In genomic region chr16:14285542-14286380, GRCh38 we compare ENCODE assay signal across 8 cellular contexts.
DNase-seq lines count a peak whose midpoint lies in the region; ATAC-seq and TF ChIP-seq lines count a peak whose summit lies in the region.

No MANE protein-coding gene starts in this region.

- no peaks in the 10 kb centered on the region for H4K20me1 ChIP-seq in OCI-LY1 (ENCODE audit: insufficient read depth, low read length)

- H3K27ac ChIP-seq in OCI-LY1 (ENCODE audit: low read depth, low read length, poor library complexity, severe bottlenecking) = peak overlapping the region; percentile 71

- H3K9me3 ChIP-seq in OCI-LY1 (ENCODE audit: low read length) = peaks cover 15% of the 10 kb centered on the region
- H3K9me3 ChIP-seq in mononuclear cell (ENCODE audit: low read depth, low read length) = peaks cover 12% of the 10 kb centered on the region

- H3K27me3 ChIP-seq in OCI-LY1 (ENCODE audit: insufficient read depth, low read length) = no peaks in the 10 kb centered on the region
- no peaks in the 10 kb centered on the region for H3K27me3 ChIP-seq in mononuclear cell (ENCODE audit: insufficient read depth, low read length)

- no peaks in the 10 kb centered on the region for H3K9me2 ChIP-seq in OCI-LY1 (ENCODE audit: low read depth, low read length)

- TF ChIP-seq CTCF in OCI-LY1 (IDR thresholded peaks at IDR 0.05; ENCODE audit: low read length) = no peak
- TF ChIP-seq CTCF in epithelial cell of esophagus (IDR thresholded peaks at IDR 0.05; ENCODE audit: insufficient read depth, low read depth, low read length, missing control alignments) = no peak

- H3K4me3 ChIP-seq in OCI-LY1 (ENCODE audit: low read depth, low read length, poor library complexity, severe bottlenecking) = peak overlapping the region; percentile 67
- H3K4me3 ChIP-seq in epithelial cell of esophagus (ENCODE audit: low read length) = peak overlapping the region; percentile 84
- H3K4me3 ChIP-seq in mononuclear cell (ENCODE audit: low read length) = peak overlapping the region; percentile 93

- H3K79me2 ChIP-seq in OCI-LY1 (ENCODE audit: insufficient read depth, low read length) = no peaks in the 10 kb centered on the region

- peak overlapping the region; percentile 99 for H2AFZ ChIP-seq in OCI-LY1 (ENCODE audit: low read length)

- H3F3A ChIP-seq in OCI-LY1 (ENCODE audit: insufficient read depth, low read length) = no peaks in the 10 kb centered on the region

- no peaks in the 10 kb centered on the region for H3K36me3 ChIP-seq in OCI-LY1 (ENCODE audit: insufficient read depth, low read length)

- peak overlapping the region; percentile 61 for H3K9ac ChIP-seq in OCI-LY1 (ENCODE audit: low read length)

- peak; percentile 73 for ATAC-seq in GM21515 (IDR thresholded peaks at IDR 0.05; ENCODE audit: unreplicated experiment)

- peak overlapping the region; percentile 98 for H3K4me2 ChIP-seq in OCI-LY1 (ENCODE audit: low read length)

- H3K4me1 ChIP-seq in OCI-LY1 (ENCODE audit: insufficient read depth, low read length, severe bottlenecking) (peaks cover 17% of the 10 kb centered on the region), mononuclear cell (ENCODE audit: insufficient read depth, low read length) (peaks cover 38% of the 10 kb centered on the region)

- DNase-seq in D341Med (ENCODE audit: low spot score) = peak; percentile 97
- DNase-seq in HuH-7 (ENCODE audit: low spot score) = peak; percentile 74
- DNase-seq in activated T-cell treated with anti-CD3 and anti-CD28 coated beads for 1 hour (ENCODE audit: low read depth) = peak; percentile 94
- peak; percentile 90 for DNase-seq in epithelial cell of esophagus (ENCODE audit: low read depth)
- DNase-seq in stimulated activated CD8-positive, alpha-beta memory T cell treated with anti-CD3 and anti-CD28 coated beads, Interleukin-2, amount 100 ng/mL, for 1 hour (ENCODE audit: low read depth in 2 of 2) = peak; percentile 92 to 96

Comparison
In these comparisons a context has a peak if more than half of its experiments do, and no peak if none do; other contexts are left out.
1. Peak in every context shown above with its lines: DNase-seq, ATAC-seq, H3K4me3 ChIP-seq and H3K27ac ChIP-seq.